In genomic region chr9:20838218-20838617, GRCh38 we compare ENCODE assay signal across 25 cellular contexts.
DNase-seq lines count a peak whose midpoint lies in the region; ATAC-seq, FAIRE-seq and TF ChIP-seq lines count a peak whose summit lies in the region.
"Had no signal": no experiment of that assay in that cellular context is flagged by ENCODE, and none has a peak within 500 bp of the region (broad histone marks: within the 10 kb centered on the region; RNA-seq: fewer than 3 reads in every experiment).

No MANE protein-coding gene starts in this region.

- FAIRE-seq in H54 (lab: Jason Lieb, UNC) = peak; percentile 60
- FAIRE-seq: A549 had no signal

- H3K36me3 ChIP-seq in A673 (ENCODE audit: insufficient read depth, low read length, poor library complexity, severe bottlenecking) = peaks cover 5% of the 10 kb centered on the region
- H3K36me3 ChIP-seq: colonic mucosa, gastrocnemius medialis had no signal

- in situ Hi-C loops in astrocyte of the spinal cord (cut with HindIII; ENCODE audit: low sequenced_read_pairs) = no loop called here

- H3K4me1 ChIP-seq in A673 (ENCODE audit: insufficient read depth, low read length, poor library complexity, severe bottlenecking) = no peaks in the 10 kb centered on the region
- H3K4me1 ChIP-seq: colonic mucosa, upper lobe of right lung had no signal

- H3K9me3 ChIP-seq in A673 (ENCODE audit: low read depth, low read length, poor library complexity, severe bottlenecking) = peaks cover 3% of the 10 kb centered on the region
- H3K9me3 ChIP-seq: A549, colonic mucosa, gastrocnemius medialis, upper lobe of right lung had no signal

- no peak for ATAC-seq in GM18502 (IDR thresholded peaks at IDR 0.05; ENCODE audit: poor library complexity, unreplicated experiment)
- ATAC-seq: A549; activated T-cell treated with anti-CD3 and anti-CD28 coated beads, Interleukin-2, amount 50 U/mL, for 72 hours; right cardiac atrium; upper lobe of right lung had no signal

- no TSS peak for BruUV-seq in A673 (replicated peaks; lab: Mats Ljungman, UMichigan)

- DNase-seq in AG04449 (ENCODE audit: low read depth, low spot score) (peak; percentile 12), H54 (ENCODE audit: insufficient read length, low spot score) (no peak), astrocyte of the spinal cord (ENCODE audit: low read depth, low spot score) (peak; percentile 42), fibroblast of villous mesenchyme (ENCODE audit: low read depth) (peak; percentile 48), H4 (ENCODE audit: low spot score) (no peak), A673 (ENCODE audit: low spot score) (no peak)
- no peak for DNase-seq in activated CD4-positive, alpha-beta T cell treated with anti-CD3 and anti-CD28 coated beads, Interleukin-2, amount 50 U/mL, for 1 hour
- DNase-seq: activated T-cell treated with anti-CD3 and anti-CD28 coated beads, Interleukin-2, amount 50 U/mL, for 72 hours; CD4-positive, alpha-beta T cell; colonic mucosa; endodermal cell; gastrocnemius medialis; GOT3; Karpas-422; mesendoderm; naive B cell; NCI-H1092 treated with DMSO at 0.1 percent for 48 hours; NCI-H2107; NCI-H510A; right cardiac atrium; stimulated activated CD8-positive, alpha-beta memory T cell treated with anti-CD3 and anti-CD28 coated beads, Interleukin-4, amount 100 ng/mL, for 48 hours; upper lobe of right lung had no signal

- H3K4me3 ChIP-seq in AG04449 (ENCODE audit: low read depth, low read length) = no peak overlapping the region
- H3K4me3 ChIP-seq in astrocyte of the spinal cord (ENCODE audit: low read depth, low read length) = no peak overlapping the region
- H3K4me3 ChIP-seq in fibroblast of villous mesenchyme (ENCODE audit: low read depth, low read length) = no peak overlapping the region
- H3K4me3 ChIP-seq in A673 (ENCODE audit: low read depth, low read length, poor library complexity, severe bottlenecking) = no peak overlapping the region
- H3K4me3 ChIP-seq: A549, colonic mucosa, gastrocnemius medialis, upper lobe of right lung had no signal

- TF ChIP-seq CTCF in AG04449 (IDR thresholded peaks at IDR 0.05; ENCODE audit: insufficient read depth, low read length, missing control alignments) = no peak
- no peak for TF ChIP-seq CTCF in astrocyte of the spinal cord (IDR thresholded peaks at IDR 0.05; ENCODE audit: low read depth, low read length)
- no peak for TF ChIP-seq CTCF in fibroblast of villous mesenchyme (IDR thresholded peaks at IDR 0.05; ENCODE audit: insufficient read depth, low read depth, low read length)
- no peak for TF ChIP-seq CTCF in A673 (conservative IDR thresholded peaks at IDR 0.05; ENCODE audit: low read depth, low read length)

- CTCF ChIA-PET in AG04449 (lab: Yijun Ruan, JAX) = no interaction called here
- CTCF ChIA-PET in A673 (lab: Charles Lee) = no interaction called here

- POLR2A ChIA-PET in AG04449 (lab: Yijun Ruan, JAX) = interaction anchor here (0.6 kb wide), 1 partner anchor 16 kb away, joined by 3 read pairs; no protein-coding TSS in a partner anchor
- POLR2A ChIA-PET in A673 (lab: Charles Lee; ENCODE audit: low non-redundant PET) = no interaction called here

- no peak for TF ChIP-seq POLR2A in H54 (IDR thresholded peaks at IDR 0.05; ENCODE audit: low read depth, low read length)

- intact Hi-C loops in A673 (cut with micrococcal nuclease; ENCODE audit: unreplicated experiment) = no loop called here

- no peak overlapping the region for H3K27ac ChIP-seq in A673 (ENCODE audit: low read depth, low read length, poor library complexity, severe bottlenecking)
- H3K27ac ChIP-seq: A549, colonic mucosa, gastrocnemius medialis, RWPE1, upper lobe of right lung had no signal

- H3K27me3 ChIP-seq in A673 (replicated peaks; ENCODE audit: insufficient read depth, low read depth, low read length, poor library complexity) = no peaks in the 10 kb centered on the region
- H3K27me3 ChIP-seq: colonic mucosa, gastrocnemius medialis, upper lobe of right lung had no signal

Comparison
In these comparisons a context has a peak if more than half of its experiments do, and no peak if none do; other contexts are left out.
1. DNase-seq: peak in AG04449 (single experiment), astrocyte of the spinal cord (single experiment) and fibroblast of villous mesenchyme (single experiment); none in H54 (single experiment), H4 (single experiment), activated CD4-positive, alpha-beta T cell treated with anti-CD3 and anti-CD28 coated beads, Interleukin-2, amount 50 U/mL, for 1 hour (single experiment) and A673 (single experiment).